35 cellular contexts compared by ENCODE assay signal in genomic region chr5:168768172-168768571, GRCh38.
"Had no signal": no experiment of that assay in that cellular context is flagged by ENCODE, and none has a peak within 500 bp of the region (broad histone marks: within the 10 kb centered on the region; RNA-seq: fewer than 3 reads in every experiment).

No MANE protein-coding gene starts in this region.

- H3K27me3 ChIP-seq: MG63 had no signal

- H3K36me3 ChIP-seq: MG63 had no signal

- H3K4me2 ChIP-seq: KMS-11 had no signal

- H3K27ac ChIP-seq: KMS-11 had no signal

- H3K9ac ChIP-seq: KMS-11 had no signal

- H3K4me3 ChIP-seq: MG63 had no signal

- DNase-seq: Karpas-422, Kasumi-1, MG63, MM.1S, MV-4-11, NCI-H1048, NCI-H1092, NCI-H1092 treated with DMSO at 0.1 percent for 48 hours, NCI-H1105, NCI-H1105 treated with DMSO at 0.1 percent for 48 hours, NCI-H1417, NCI-H1417 treated with DMSO at 0.1 percent for 48 hours, NCI-H1436, NCI-H1436 treated with DMSO at 0.1 percent for 48 hours, NCI-H146, NCI-H1694, NCI-H1694 treated with DMSO at 0.1 percent for 48 hours, NCI-H187, NCI-H187 treated with DMSO at 0.1 percent for 48 hours, NCI-H1930, NCI-H2029, NCI-H2029 treated with DMSO at 0.1 percent for 48 hours, NCI-H2081, NCI-H2081 treated with DMSO at 0.1 percent for 48 hours, NCI-H2107, NCI-H2171, NCI-H2171 treated with DMSO at 0.1 percent for 48 hours, NCI-H2227 treated with DMSO at 0.1 percent for 48 hours, NCI-H226, NCI-H345, NCI-H446, NCI-H446 treated with DMSO at 0.1 percent for 48 hours, NCI-H510A, NCI-H510A treated with DMSO at 0.1 percent for 48 hours had no signal
